Comparison of ENCODE assay signal across 27 cellular contexts in genomic region chr2:198134287-198134955, GRCh38.
DNase-seq lines count a peak whose midpoint lies in the region; ATAC-seq and TF ChIP-seq lines count a peak whose summit lies in the region.
"Had no signal": no experiment of that assay in that cellular context is flagged by ENCODE, and none has a peak within 500 bp of the region (broad histone marks: within the 10 kb centered on the region; RNA-seq: fewer than 3 reads in every experiment).

No MANE protein-coding gene starts in this region.

- no peak overlapping the region for H3K4me3 ChIP-seq in hepatocyte
- H3K4me3 ChIP-seq: skin epidermis had no signal

- CTCF ChIA-PET in GM10248 (lab: Yijun Ruan, JAX), result interaction anchor here (1.6 kb wide), 1 partner anchor 7 kb away, joined by 6 read pairs; no protein-coding TSS in a partner anchor

- H3K79me2 ChIP-seq in hepatocyte, result no peaks in the 10 kb centered on the region

- peak overlapping the region; percentile 62 for H3K27ac ChIP-seq in angular gyrus (ENCODE audit: low read depth, low read length)
- H3K27ac ChIP-seq in hepatocyte, result no peak overlapping the region
- H3K27ac ChIP-seq: skin epidermis, WERI-Rb-1 had no signal

- peak; percentile 23 for DNase-seq in A172 (ENCODE audit: low spot score)
- peak; percentile 44 for DNase-seq in EH (ENCODE audit: low read depth)
- no peak for DNase-seq in left ventricle myocardium superior
- no peak for DNase-seq in nucleus accumbens (lab: John Stamatoyannopoulos, UW)
- no peak for DNase-seq in hepatocyte (ENCODE audit: low spot score)
- DNase-seq in GM10248 (ENCODE audit: extremely low spot score), result no peak
- DNase-seq: ACHN; activated CD4-positive, alpha-beta T cell treated with anti-CD3 and anti-CD28 coated beads for 48 hours; activated effector memory CD4-positive, alpha-beta T cell treated with anti-CD3 and anti-CD28 coated beads, Interleukin-2, amount 50 U/mL, for 16 hours; activated naive CD8-positive, alpha-beta T cell treated with anti-CD3 and anti-CD28 coated beads for 36 hours; activated T-cell treated with anti-CD3 and anti-CD28 coated beads, Interleukin-2, amount 50 U/mL, for 1 hour; Calu3; cerebellar nuclear complex; DND-41; left colon; NCI-H1694; NCI-H2171 treated with DMSO at 0.1 percent for 48 hours; NCI-H510A treated with DMSO at 0.1 percent for 48 hours; PC-3; SHP77 treated with DMSO at 0.1 percent for 48 hours; SW 1271; T-helper 9 cell; trophoblast cell; WERI-Rb-1 had no signal

- no peaks in the 10 kb centered on the region for H3K36me3 ChIP-seq in hepatocyte (replicated peaks; ENCODE audit: insufficient read depth, low read depth)
- H3K36me3 ChIP-seq: WERI-Rb-1 had no signal

- H3K4me1 ChIP-seq in hepatocyte (ENCODE audit: insufficient read depth), result no peaks in the 10 kb centered on the region

- intact Hi-C loops in left ventricle myocardium superior (cut with micrococcal nuclease), result no loop called here

- H3K9me2 ChIP-seq in hepatocyte (replicated peaks; ENCODE audit: insufficient read depth), result no peaks in the 10 kb centered on the region

- H3K9me3 ChIP-seq in hepatocyte (ENCODE audit: low read depth), result no peaks in the 10 kb centered on the region

- H3K27me3 ChIP-seq in hepatocyte, result peaks cover 8% of the 10 kb centered on the region

- ATAC-seq in left ventricle myocardium superior, result peak; percentile 59
- ATAC-seq in HG03460 (IDR thresholded peaks at IDR 0.05; ENCODE audit: unreplicated experiment), result no peak
- ATAC-seq: left colon, PC-3 had no signal

- no peak overlapping the region for H2AFZ ChIP-seq in hepatocyte

- WGBS in hepatocyte (ENCODE audit: low lambda C conversion rate, missing lambda C conversion rate), result 86% methylated on average over 6 of the region's 6 CpGs

- POLR2A ChIA-PET in GM10248 (lab: Yijun Ruan, JAX), result no interaction called here

- TF ChIP-seq CTCF in hepatocyte (IDR thresholded peaks at IDR 0.05; ENCODE audit: poor library complexity) (no peak), GM10248 (IDR thresholded peaks at IDR 0.05; ENCODE audit: control extremely low read depth, extremely low read depth, low read depth, missing control alignments) (no peak)

- H3K4me2 ChIP-seq in hepatocyte, result no peak overlapping the region

- no peaks in the 10 kb centered on the region for H4K20me1 ChIP-seq in hepatocyte (ENCODE audit: insufficient read depth, poor library complexity, severe bottlenecking)

Comparison
In these comparisons a context has a peak if more than half of its experiments do, and no peak if none do; other contexts are left out.
1. DNase-seq: peak in A172 (single experiment) and EH (single experiment); none in left ventricle myocardium superior (single experiment), nucleus accumbens (0 of 56), hepatocyte (single experiment) and GM10248 (single experiment).